ENCODE assay signal across 8 cellular contexts in genomic region chr1:44652445-44653106, GRCh38. TPM values are rescaled to one million over a fixed set of nuclear protein-coding genes. Genes with fewer than 3 reads are reported as not detected.
A peak's percentile ranks its signal among the peaks of the same experiment; 100 is the strongest.
DNase-seq lines count a peak whose midpoint lies in the region; ATAC-seq and TF ChIP-seq lines count a peak whose summit lies in the region.

No MANE protein-coding gene starts in this region.

- CTCF ChIA-PET in activated CD8-positive, alpha-beta T cell treated with anti-CD3 and anti-CD28 coated beads, Interleukin-2, amount 10 ng/mL, durations not matched to agents 7 days and 5 days (lab: Charles Lee), result interaction anchor here (0.5 to 3.9 kb wide), 44 partner anchors 10 to 560 kb away, joined by 3 to 72 read pairs (median 5); partner anchors contain the start of genes ARMH1, RNU5D-1 and TMEM53

- H3K9me3 Mint-ChIP-seq in activated CD8-positive, alpha-beta T cell treated with anti-CD3 and anti-CD28 coated beads, Interleukin-2, amount 10 ng/mL, durations not matched to agents 7 days and 5 days (ENCODE audit: insufficient read depth), result no peaks in the 10 kb centered on the region

- H3K4me1 ChIP-seq in mesenchymal stem cell (ENCODE audit: control insufficient read depth, insufficient read depth, low read depth, low read length), result peaks cover 4% of the 10 kb centered on the region

- H3K4me3 Mint-ChIP-seq in activated CD8-positive, alpha-beta T cell treated with anti-CD3 and anti-CD28 coated beads, Interleukin-2, amount 10 ng/mL, durations not matched to agents 7 days and 5 days, result no peak overlapping the region

- TF ChIP-seq CTCF in GM12801 (IDR thresholded peaks at IDR 0.05; ENCODE audit: extremely low read depth, insufficient read length), result peak; percentile 94

- H3K18ac ChIP-seq in mesenchymal stem cell (ENCODE audit: low read depth in 1 of 2, low read length in 2 of 2), result no peak overlapping the region

- H3K4me2 ChIP-seq in mesenchymal stem cell (ENCODE audit: low read length, poor library complexity, severe bottlenecking), result no peak overlapping the region

- H2BK120ac ChIP-seq in mesenchymal stem cell (ENCODE audit: low read depth, low read length), result no peak overlapping the region

- H3K27ac Mint-ChIP-seq in activated CD8-positive, alpha-beta T cell treated with anti-CD3 and anti-CD28 coated beads, Interleukin-2, amount 10 ng/mL, durations not matched to agents 7 days and 5 days, result no peak overlapping the region

- H3K4me3 ChIP-seq in mesenchymal stem cell (ENCODE audit: insufficient read depth in 1 of 2, low read depth in 1 of 2, low read length in 2 of 2), result no peak overlapping the region

- no peaks in the 10 kb centered on the region for H3K27me3 Mint-ChIP-seq in activated CD8-positive, alpha-beta T cell treated with anti-CD3 and anti-CD28 coated beads, Interleukin-2, amount 10 ng/mL, durations not matched to agents 7 days and 5 days (ENCODE audit: low read depth)

- no peak overlapping the region for H2BK15ac ChIP-seq in mesenchymal stem cell (ENCODE audit: low read depth, poor library complexity, severe bottlenecking)

- no peak overlapping the region for H3K9ac ChIP-seq in mesenchymal stem cell (ENCODE audit: low read length)

- no peak overlapping the region for H2AK5ac ChIP-seq in mesenchymal stem cell (ENCODE audit: low read length, severe bottlenecking)

- peak; percentile 64 for ATAC-seq in HG03159 (IDR thresholded peaks at IDR 0.05; ENCODE audit: unreplicated experiment)
- ATAC-seq in activated CD8-positive, alpha-beta T cell treated with anti-CD3 and anti-CD28 coated beads, Interleukin-2, amount 10 ng/mL, durations not matched to agents 7 days and 5 days, result peak; percentile 91
- no peak for ATAC-seq in HG03025 (IDR thresholded peaks at IDR 0.05; ENCODE audit: low FRiP score, unreplicated experiment)

- H3K36me3 Mint-ChIP-seq in activated CD8-positive, alpha-beta T cell treated with anti-CD3 and anti-CD28 coated beads, Interleukin-2, amount 10 ng/mL, durations not matched to agents 7 days and 5 days (ENCODE audit: low read depth), result peaks cover 16% of the 10 kb centered on the region

- H3K4ac ChIP-seq in mesenchymal stem cell (ENCODE audit: low read depth in 1 of 2, low read length in 2 of 2), result no peak overlapping the region

- H2BK5ac ChIP-seq in mesenchymal stem cell (ENCODE audit: low read depth, low read length, poor library complexity, severe bottlenecking), result no peak overlapping the region

- peaks cover 8% of the 10 kb centered on the region for H3K79me1 ChIP-seq in mesenchymal stem cell (replicated peaks; ENCODE audit: low read length, poor library complexity, severe bottlenecking)

- H4K8ac ChIP-seq in mesenchymal stem cell (ENCODE audit: low read length), result no peak overlapping the region

- H3K27ac ChIP-seq in mesenchymal stem cell (ENCODE audit: low read length, poor library complexity, severe bottlenecking), result no peak overlapping the region

- H3K4me1 Mint-ChIP-seq in activated CD8-positive, alpha-beta T cell treated with anti-CD3 and anti-CD28 coated beads, Interleukin-2, amount 10 ng/mL, durations not matched to agents 7 days and 5 days (ENCODE audit: low read depth), result no peaks in the 10 kb centered on the region

- 62% methylated on average over 7 of the region's 7 CpGs for WGBS in mesenchymal stem cell

- H3K23ac ChIP-seq in mesenchymal stem cell (ENCODE audit: low read length in 2 of 2), result no peak overlapping the region

- no peaks in the 10 kb centered on the region for H3K9me3 ChIP-seq in mesenchymal stem cell (ENCODE audit: control insufficient read depth, low read length)

- H2BK12ac ChIP-seq in mesenchymal stem cell (ENCODE audit: low read length in 2 of 2), result no peak overlapping the region

- POLR2A ChIA-PET in activated CD8-positive, alpha-beta T cell treated with anti-CD3 and anti-CD28 coated beads, Interleukin-2, amount 10 ng/mL, durations not matched to agents 7 days and 5 days (lab: Charles Lee), result interaction anchor here (0.6 to 2.1 kb wide), 6 partner anchors 16 to 1002 kb away, joined by 3 to 17 read pairs (median 3); partner anchors contain the start of gene KDM4A

- no peak overlapping the region for H3K14ac ChIP-seq in mesenchymal stem cell (ENCODE audit: low read length in 2 of 2)

- peaks cover 64 to 69% of the 10 kb centered on the region in 2 experiments for H3K36me3 ChIP-seq in mesenchymal stem cell (ENCODE audit: control insufficient read depth in 1 of 2, insufficient read depth in 2 of 2, low read depth in 1 of 2, low read length in 2 of 2)

- H3K27me3 ChIP-seq in mesenchymal stem cell (ENCODE audit: control insufficient read depth in 1 of 2, insufficient read depth in 1 of 2, low read length in 2 of 2), result no peaks in the 10 kb centered on the region

- no peak overlapping the region for H4K91ac ChIP-seq in mesenchymal stem cell (ENCODE audit: low read length)

- no peak overlapping the region for H2AFZ ChIP-seq in mesenchymal stem cell (ENCODE audit: low read depth, low read length)

- peak; percentile 92 for DNase-seq in NCI-H82 (lab: John Stamatoyannopoulos, UW)
- peak; percentile 79 for DNase-seq in activated CD8-positive, alpha-beta T cell treated with anti-CD3 and anti-CD28 coated beads, Interleukin-2, amount 10 ng/mL, durations not matched to agents 7 days and 5 days
- peak; percentile 68 for DNase-seq in effector CD4-positive, alpha-beta T cell
- DNase-seq in mesenchymal stem cell, result peak; percentile 70
- peak; percentile 66 for DNase-seq in stimulated activated CD8-positive, alpha-beta memory T cell treated with anti-CD3 and anti-CD28 coated beads, Interleukin-4, amount 100 ng/mL, for 24 hours (ENCODE audit: low read depth)

RNA-seq across cellular contexts. Expression of gene TMEM53, which starts 21.7 kb away (rescaled TPM):
- total RNA-seq in activated CD8-positive, alpha-beta T cell treated with anti-CD3 and anti-CD28 coated beads, Interleukin-2, amount 10 ng/mL, durations not matched to agents 7 days and 5 days, result 1 to 10 TPM; 4.0 to 4.6 TPM
- polyA plus RNA-seq in mesenchymal stem cell (2013, experiment 1 of 2), result 17.9 TPM
- 18.1 TPM for polyA plus RNA-seq in mesenchymal stem cell (2013, experiment 2 of 2)

RNA-seq across cellular contexts. Expression of gene ARMH1, which starts 21.9 kb away (rescaled TPM):
- 10 to 100 TPM; 80.0 to 88.4 TPM for total RNA-seq in activated CD8-positive, alpha-beta T cell treated with anti-CD3 and anti-CD28 coated beads, Interleukin-2, amount 10 ng/mL, durations not matched to agents 7 days and 5 days
- polyA plus RNA-seq in mesenchymal stem cell (2013, experiment 1 of 2), result 0.76 TPM
- 0.63 TPM for polyA plus RNA-seq in mesenchymal stem cell (2013, experiment 2 of 2)
